9 cellular contexts compared by ENCODE assay signal in genomic region chr10:25934673-25935139, GRCh38. TPM values are rescaled to one million over a fixed set of nuclear protein-coding genes. Genes with fewer than 3 reads are reported as not detected.
A peak's percentile ranks its signal among the peaks of the same experiment; 100 is the strongest.
DNase-seq lines count a peak whose midpoint lies in the region; ATAC-seq and TF ChIP-seq lines count a peak whose summit lies in the region.
"Had no signal": no experiment of that assay in that cellular context is flagged by ENCODE, and none has a peak within 500 bp of the region (broad histone marks: within the 10 kb centered on the region; RNA-seq: fewer than 3 reads in every experiment).

No MANE protein-coding gene starts in this region.

- H3K9me3 Mint-ChIP-seq in glutamatergic neuron (ENCODE audit: unreplicated experiment): no peaks in the 10 kb centered on the region

- no peaks in the 10 kb centered on the region for H3K36me3 Mint-ChIP-seq in glutamatergic neuron (ENCODE audit: unreplicated experiment)

- H3K9me3 ChIP-seq in BE2C: no peaks in the 10 kb centered on the region

- no peaks in the 10 kb centered on the region for H3K4me1 ChIP-seq in BE2C

- peak overlapping the region; percentile 92 for H3K4me3 Mint-ChIP-seq in glutamatergic neuron (ENCODE audit: unreplicated experiment)

- H3K4me1 Mint-ChIP-seq in glutamatergic neuron (ENCODE audit: low read depth, unreplicated experiment): peaks cover 3% of the 10 kb centered on the region

- H3K36me3 ChIP-seq in BE2C: no peaks in the 10 kb centered on the region

- no peak for DNase-seq in BE2C
- peak; percentile 93 for DNase-seq in NCI-H69 (lab: John Stamatoyannopoulos, UW)
- peak; percentile 47 for DNase-seq in glutamatergic neuron
- DNase-seq in retina: peak; percentile 86
- DNase-seq in SIG-M5 treated with dmso at 0.1 percent for 504 hours (lab: John Stamatoyannopoulos, UW; ENCODE audit: unreplicated experiment): no peak
- no peak for DNase-seq in hippocampal formation (lab: John Stamatoyannopoulos, UW)

- H3K27me3 ChIP-seq in BE2C: peaks cover 22% of the 10 kb centered on the region

- peaks cover 3% of the 10 kb centered on the region for H3K27me3 Mint-ChIP-seq in glutamatergic neuron (ENCODE audit: unreplicated experiment)

- H3K4me3 ChIP-seq in BE2C (ENCODE audit: low read depth, low read length): no peak overlapping the region

- H3K27ac Mint-ChIP-seq in glutamatergic neuron (ENCODE audit: unreplicated experiment): no peak overlapping the region

- TF ChIP-seq CTCF in BE2C (IDR thresholded peaks at IDR 0.05; ENCODE audit: low read depth, low read length): peak; percentile 23
- TF ChIP-seq CTCF in glutamatergic neuron (IDR thresholded peaks at IDR 0.05; ENCODE audit: partially characterized antibody, unreplicated experiment): no peak

- ATAC-seq in GM18868 (IDR thresholded peaks at IDR 0.05; ENCODE audit: unreplicated experiment) (peak; percentile 91), GM18870 (IDR thresholded peaks at IDR 0.05; ENCODE audit: unreplicated experiment) (no peak)
- ATAC-seq: HCT116 had no signal

RNA-seq across cellular contexts. Expression of gene MYO3A, which starts 0.7 kb away (rescaled TPM):
- polyA plus RNA-seq in BE2C (2012; ENCODE audit: insufficient read depth, insufficient read length, low read depth): not detected
- 0.22 TPM for total RNA-seq in glutamatergic neuron (ENCODE audit: unreplicated experiment)

Comparison
In these comparisons a context has a peak if more than half of its experiments do, and no peak if none do; other contexts are left out.
1. DNase-seq: peak in NCI-H69 (single experiment), glutamatergic neuron (single experiment) and retina (single experiment); none in BE2C (single experiment), SIG-M5 treated with dmso at 0.1 percent for 504 hours (single experiment) and hippocampal formation (0 of 2).